Comparison of ENCODE assay signal across 18 cellular contexts in genomic region chr11:78373689-78374088, GRCh38.
"Had no signal": no experiment of that assay in that cellular context is flagged by ENCODE, and none has a peak within 500 bp of the region (broad histone marks: within the 10 kb centered on the region; RNA-seq: fewer than 3 reads in every experiment).

No MANE protein-coding gene starts in this region.

- H3K4me3 Mint-ChIP-seq: activated naive CD8-positive, alpha-beta T cell; naive thymus-derived CD8-positive, alpha-beta T cell had no signal

- H3K27ac ChIP-seq: gastrocnemius medialis, heart left ventricle, left lung, neutrophil, parathyroid adenoma, sigmoid colon, spleen, vagina, WERI-Rb-1 had no signal

- H3K27me3 ChIP-seq: gastrocnemius medialis, heart left ventricle, left lung, neutrophil, sigmoid colon, spleen, tibial nerve, vagina had no signal

- H3K4me3 ChIP-seq: gastrocnemius medialis, heart left ventricle, left lung, sigmoid colon, spleen, tibial nerve, vagina had no signal

- ATAC-seq: gastrocnemius medialis; heart left ventricle; left lung; naive thymus-derived CD8-positive, alpha-beta T cell had no signal

- DNase-seq: activated CD4-positive, alpha-beta T cell treated with anti-CD3 and anti-CD28 coated beads for 1 hour; activated CD4-positive, alpha-beta T cell treated with anti-CD3 and anti-CD28 coated beads, Interleukin-2, amount 50 U/mL, for 4 hours; gastrocnemius medialis; heart left ventricle; kidney; left lung; naive thymus-derived CD8-positive, alpha-beta T cell; sigmoid colon; spleen; stimulated activated naive CD4-positive, alpha-beta T cell; SW 1271; T-helper 2 cell; WERI-Rb-1 had no signal

- H3K27ac Mint-ChIP-seq: activated naive CD8-positive, alpha-beta T cell; naive thymus-derived CD8-positive, alpha-beta T cell had no signal

- H3K36me3 Mint-ChIP-seq: naive thymus-derived CD8-positive, alpha-beta T cell had no signal

- H3K9me3 ChIP-seq: gastrocnemius medialis, heart left ventricle, sigmoid colon, tibial nerve, vagina had no signal

- H3K79me2 ChIP-seq: parathyroid adenoma had no signal

- H3K36me3 ChIP-seq: gastrocnemius medialis, heart left ventricle, neutrophil, sigmoid colon, spleen, tibial nerve, vagina, WERI-Rb-1 had no signal

- H3K9ac ChIP-seq: parathyroid adenoma had no signal

- H3K27me3 Mint-ChIP-seq: activated naive CD8-positive, alpha-beta T cell; naive thymus-derived CD8-positive, alpha-beta T cell had no signal
